19 cellular contexts compared by ENCODE assay signal in genomic region chr15:52733078-52733477, GRCh38. TPM values are rescaled to one million over a fixed set of nuclear protein-coding genes. Genes with fewer than 3 reads are reported as not detected.
A peak's percentile ranks its signal among the peaks of the same experiment; 100 is the strongest.
DNase-seq lines count a peak whose midpoint lies in the region; TF ChIP-seq lines count a peak whose summit lies in the region.
"Had no signal": no experiment of that assay in that cellular context is flagged by ENCODE, and none has a peak within 500 bp of the region (broad histone marks: within the 10 kb centered on the region; RNA-seq: fewer than 3 reads in every experiment).

No MANE protein-coding gene starts in this region.

- H4K20me1 ChIP-seq in hepatocyte (ENCODE audit: insufficient read depth, poor library complexity, severe bottlenecking): no peaks in the 10 kb centered on the region

- H2AFZ ChIP-seq in hepatocyte: no peak overlapping the region

- no peak overlapping the region for H3K4me2 ChIP-seq in hepatocyte

- no peaks in the 10 kb centered on the region for H3K79me2 ChIP-seq in hepatocyte

- no peak overlapping the region for H3K27ac ChIP-seq in hepatocyte
- H3K27ac ChIP-seq in subcutaneous abdominal adipose tissue (ENCODE audit: low read depth, low read length): peak overlapping the region; percentile 96
- no peak overlapping the region for H3K27ac ChIP-seq in colonic mucosa
- H3K27ac ChIP-seq in dorsolateral prefrontal cortex: no peak overlapping the region
- H3K27ac ChIP-seq: Peyer's patch, tibial artery had no signal

- DNase-seq in SIG-M5 treated with dmso at 0.1 percent for 504 hours (lab: John Stamatoyannopoulos, UW; ENCODE audit: unreplicated experiment) (peak; percentile 34), SIG-M5 (lab: John Stamatoyannopoulos, UW) (no peak), SKM-1 treated with dmso at 0.1 percent for 144 hours (lab: John Stamatoyannopoulos, UW; ENCODE audit: unreplicated experiment) (peak; percentile 77), hepatocyte (ENCODE audit: low spot score) (peak; percentile 36), EL (no peak), colonic mucosa (no peak), dorsolateral prefrontal cortex (no peak)
- DNase-seq: 8988T; activated naive CD4-positive, alpha-beta T cell treated with Interleukin-2 at 50 U/mL for 16 hours; GOT3; head of caudate nucleus; NCI-H1436; NCI-H510A; Peyer's patch; stimulated activated CD4-positive, alpha-beta T cell treated with anti-CD3 and anti-CD28 coated beads, Interleukin-2, amount 100 ng/mL, for 24 hours had no signal

- intact Hi-C loops in colonic mucosa (cut with DNase I): loop anchor here (10.0 kb wide), 1 partner anchor 208 kb away; the partner anchor contains the start of gene MYO5A
- intact Hi-C loops in dorsolateral prefrontal cortex (cut with DNase I): loop anchor here in 1 of 2 donors (5.0 kb wide), 2 partner anchors 211 to 406 kb away; no protein-coding TSS in a partner anchor

- TF ChIP-seq CTCF in hepatocyte (IDR thresholded peaks at IDR 0.05; ENCODE audit: poor library complexity) (no peak), colonic mucosa (IDR thresholded peaks at IDR 0.05) (no peak), dorsolateral prefrontal cortex (IDR thresholded peaks at IDR 0.05 in 54 of 56, conservative IDR thresholded peaks at IDR 0.05 in 2 of 56; ENCODE audit: low read depth in 1 of 56, partially characterized antibody in 56 of 56) (no peak)

- H3K9me3 ChIP-seq in hepatocyte (ENCODE audit: low read depth): no peaks in the 10 kb centered on the region
- H3K9me3 ChIP-seq in subcutaneous abdominal adipose tissue (ENCODE audit: control insufficient read depth in 5 of 5, low read length in 5 of 5): no peaks in the 10 kb centered on the region
- no peaks in the 10 kb centered on the region for H3K9me3 ChIP-seq in colonic mucosa
- H3K9me3 ChIP-seq: Peyer's patch, tibial artery had no signal

- H3K4me1 ChIP-seq in hepatocyte (ENCODE audit: insufficient read depth) (peaks cover 7% of the 10 kb centered on the region), subcutaneous abdominal adipose tissue (ENCODE audit: control insufficient read depth in 5 of 5, insufficient read depth in 5 of 5, low read length in 5 of 5) (peaks cover 8 to 46% (median 45%) of the 10 kb centered on the region in 5 donors), colonic mucosa (no peaks in the 10 kb centered on the region)
- H3K4me1 ChIP-seq: tibial artery had no signal

- H3K4me3 ChIP-seq in hepatocyte (no peak overlapping the region), subcutaneous abdominal adipose tissue (ENCODE audit: low read depth in 1 of 5, low read length in 5 of 5) (no peak overlapping the region), colonic mucosa (no peak overlapping the region), dorsolateral prefrontal cortex (no peak overlapping the region)
- H3K4me3 ChIP-seq: Peyer's patch, tibial artery had no signal

- H3K36me3 ChIP-seq in hepatocyte (replicated peaks; ENCODE audit: insufficient read depth, low read depth) (no peaks in the 10 kb centered on the region), subcutaneous abdominal adipose tissue (ENCODE audit: control insufficient read depth in 5 of 5, insufficient read depth in 5 of 5, low read length in 5 of 5) (no peaks in the 10 kb centered on the region), colonic mucosa (no peaks in the 10 kb centered on the region)
- H3K36me3 ChIP-seq: Peyer's patch, tibial artery had no signal

- peak overlapping the region in 1 of 5 donors; percentile 62 for H3K9ac ChIP-seq in subcutaneous abdominal adipose tissue (ENCODE audit: low read length in 5 of 5)
- H3K9ac ChIP-seq in colonic mucosa (ENCODE audit: low read depth in 2 of 2, low read length in 2 of 2): no peak overlapping the region

- H3K9me2 ChIP-seq in hepatocyte (replicated peaks; ENCODE audit: insufficient read depth): no peaks in the 10 kb centered on the region

- H3K27me3 ChIP-seq in hepatocyte (no peaks in the 10 kb centered on the region), subcutaneous abdominal adipose tissue (ENCODE audit: control insufficient read depth in 5 of 5, insufficient read depth in 4 of 5, low read length in 5 of 5) (no peaks in the 10 kb centered on the region), colonic mucosa (no peaks in the 10 kb centered on the region), dorsolateral prefrontal cortex (peaks cover 0 to 5% (median 0%) of the 10 kb centered on the region in 45 donors)
- H3K27me3 ChIP-seq: Peyer's patch, tibial artery had no signal

RNA-seq across cellular contexts. Expression of gene ATOSA, which starts 53.9 kb away (rescaled TPM):
- total RNA-seq in hepatocyte: 26.0 and 31.1 TPM in 2 replicates
- polyA plus RNA-seq in hepatocyte: 6.8 and 9.9 TPM in 2 replicates
- 10 to 100 TPM; 29.6 to 34.5 TPM for total RNA-seq in colonic mucosa
- total RNA-seq in dorsolateral prefrontal cortex: 10 to 100 TPM; 34.8 to 88.4 (median 52.9) TPM

RNA-seq across cellular contexts. Expression of gene ONECUT1, which starts 57.1 kb away (rescaled TPM):
- total RNA-seq in hepatocyte (9.5 and 15.2 TPM in 2 replicates), colonic mucosa (under 1 TPM in 1 of 2 donors, not detected in 1; 0.64 TPM), dorsolateral prefrontal cortex (1 to 10 TPM in 44 of 120 experiments, under 1 TPM in 62, not detected in 14; 0.20 to 3.6 (median 0.81) TPM)
- 3.9 and 5.9 TPM in 2 replicates for polyA plus RNA-seq in hepatocyte
- total RNA-seq: kidney epithelial cell, Peyer's patch, pulmonary artery endothelial cell had no signal

Comparison
In these comparisons a context has a peak if more than half of its experiments do, and no peak if none do; other contexts are left out.
1. DNase-seq: peak in SIG-M5 treated with dmso at 0.1 percent for 504 hours (single experiment), SKM-1 treated with dmso at 0.1 percent for 144 hours (single experiment) and hepatocyte (single experiment); none in SIG-M5 (single experiment), EL (single experiment), colonic mucosa (single experiment) and dorsolateral prefrontal cortex (0 of 10).